In the genomic region with DNA sequence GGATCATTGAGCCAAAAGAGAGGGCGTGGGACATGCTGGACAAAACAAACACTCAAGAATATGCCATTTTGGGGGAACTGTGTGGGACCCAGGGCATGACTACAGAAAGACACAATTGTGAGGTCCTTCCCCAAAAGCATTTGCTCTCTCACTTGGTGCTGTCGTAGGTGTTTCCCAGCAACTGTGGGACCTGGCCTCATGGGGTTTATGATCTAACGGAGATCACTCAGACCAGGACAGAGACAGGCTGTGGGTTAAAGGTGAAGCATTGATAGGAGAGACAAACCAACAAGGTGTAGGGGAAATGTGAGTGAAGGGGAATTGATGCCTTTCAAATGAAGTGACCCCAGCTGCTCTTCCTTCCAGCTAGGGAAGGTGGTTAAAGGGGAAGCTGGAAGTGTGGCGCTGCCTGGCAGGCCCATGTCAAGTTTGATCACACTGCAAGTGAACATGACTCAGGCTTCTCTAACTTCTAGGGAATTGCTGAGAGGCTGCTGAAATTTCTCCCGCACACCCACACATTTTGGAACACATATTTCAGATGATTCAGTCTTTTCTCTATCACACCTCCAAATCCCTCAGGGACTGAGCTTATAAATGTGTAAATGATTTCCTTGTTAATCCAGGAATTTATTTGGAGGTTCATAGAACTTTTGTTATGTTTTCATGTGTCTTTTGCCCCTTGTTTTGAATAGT, we compare ENCODE assay signal across 14 cellular contexts. TPM values are rescaled to one million over a fixed set of nuclear protein-coding genes. Genes with fewer than 3 reads are reported as not detected.
A peak's percentile ranks its signal among the peaks of the same experiment; 100 is the strongest.
DNase-seq lines count a peak whose midpoint lies in the region; ATAC-seq and TF ChIP-seq lines count a peak whose summit lies in the region.
"Had no signal": no experiment of that assay in that cellular context is flagged by ENCODE, and none has a peak within 500 bp of the region (broad histone marks: within the 10 kb centered on the region; RNA-seq: fewer than 3 reads in every experiment).

No MANE protein-coding gene starts in this region.

- TF ChIP-seq CTCF in CD4-positive, alpha-beta T cell (IDR thresholded peaks at IDR 0.05) = no peak
- TF ChIP-seq CTCF in chondrocyte (IDR thresholded peaks at IDR 0.05) = no peak

- H3K9me3 ChIP-seq in CD4-positive, alpha-beta T cell (ENCODE audit: control insufficient read depth, low read length) = no peaks in the 10 kb centered on the region
- peaks cover 6% of the 10 kb centered on the region for H3K9me3 ChIP-seq in MG63

- H3K4me1 Mint-ChIP-seq in CD4-positive, alpha-beta T cell (ENCODE audit: low read depth) = peaks cover 43% of the 10 kb centered on the region
- peaks cover 36% of the 10 kb centered on the region for H3K4me1 Mint-ChIP-seq in chondrocyte (ENCODE audit: low read depth)
- peaks cover 28 to 53% (median 47%) of the 10 kb centered on the region in 4 donors for H3K4me1 Mint-ChIP-seq in naive thymus-derived CD8-positive, alpha-beta T cell
- H3K4me1 Mint-ChIP-seq: GM23338 had no signal

- no peak overlapping the region for H3K4me3 ChIP-seq in MG63
- H3K4me3 ChIP-seq: GM23338 had no signal

- ATAC-seq in CD4-positive, alpha-beta T cell (ENCODE audit: poor library complexity) = no peak
- ATAC-seq in naive thymus-derived CD8-positive, alpha-beta T cell = no peak
- ATAC-seq in GM18502 (IDR thresholded peaks at IDR 0.05; ENCODE audit: poor library complexity, unreplicated experiment) = no peak
- no peak for ATAC-seq in HG03175 (IDR thresholded peaks at IDR 0.05; ENCODE audit: unreplicated experiment)
- no peak for ATAC-seq in Right ventricle myocardium inferior
- ATAC-seq: GM23338 had no signal

- H3K9me3 Mint-ChIP-seq in CD4-positive, alpha-beta T cell = no peaks in the 10 kb centered on the region
- H3K9me3 Mint-ChIP-seq in chondrocyte (ENCODE audit: low read depth) = peaks cover 5% of the 10 kb centered on the region
- H3K9me3 Mint-ChIP-seq in naive thymus-derived CD8-positive, alpha-beta T cell = peaks cover 0 to 5% (median 2%) of the 10 kb centered on the region in 9 donors

- H3K36me3 Mint-ChIP-seq in CD4-positive, alpha-beta T cell (ENCODE audit: low read depth) = peaks cover 76% of the 10 kb centered on the region
- peaks cover 26% of the 10 kb centered on the region for H3K36me3 Mint-ChIP-seq in chondrocyte (ENCODE audit: low read depth)
- H3K36me3 Mint-ChIP-seq in naive thymus-derived CD8-positive, alpha-beta T cell = peaks cover 12 to 60% (median 19%) of the 10 kb centered on the region in 3 donors

- no peaks in the 10 kb centered on the region for H3K27me3 ChIP-seq in CD4-positive, alpha-beta T cell (ENCODE audit: control insufficient read depth, insufficient read depth, low read length)
- H3K27me3 ChIP-seq in MG63 = no peaks in the 10 kb centered on the region

- H3K4me3 Mint-ChIP-seq in CD4-positive, alpha-beta T cell = no peak overlapping the region
- no peak overlapping the region for H3K4me3 Mint-ChIP-seq in chondrocyte (ENCODE audit: unreplicated experiment)
- no peak overlapping the region for H3K4me3 Mint-ChIP-seq in naive thymus-derived CD8-positive, alpha-beta T cell
- H3K4me3 Mint-ChIP-seq: GM23338 had no signal

- peak overlapping the region; percentile 76 for H3K27ac Mint-ChIP-seq in CD4-positive, alpha-beta T cell
- H3K27ac Mint-ChIP-seq in chondrocyte (ENCODE audit: unreplicated experiment) = peak overlapping the region; percentile 68
- H3K27ac Mint-ChIP-seq in naive thymus-derived CD8-positive, alpha-beta T cell = peak overlapping the region in 7 of 10 donors; percentile 28 to 91 (median 56)
- H3K27ac Mint-ChIP-seq: GM23338 had no signal

- no peak for DNase-seq in CD4-positive, alpha-beta T cell
- DNase-seq in MG63 = peak; percentile 54
- no peak for DNase-seq in chondrocyte (ENCODE audit: low spot score)
- DNase-seq in naive thymus-derived CD8-positive, alpha-beta T cell = no peak
- DNase-seq in Right ventricle myocardium inferior (ENCODE audit: missing footprints) = no peak
- DNase-seq in activated CD4-positive, alpha-beta T cell treated with anti-CD3 and anti-CD28 coated beads, Interleukin-2, amount 50 U/mL, for 1 hour = no peak
- DNase-seq: Calu3; NCI-H1105 treated with DMSO at 0.1 percent for 48 hours; NCI-H524; stimulated activated CD4-positive, alpha-beta T cell treated with anti-CD3 and anti-CD28 coated beads, Interleukin-4, amount 100 ng/mL, for 1 hour had no signal

- no peaks in the 10 kb centered on the region for H3K27me3 Mint-ChIP-seq in CD4-positive, alpha-beta T cell
- H3K27me3 Mint-ChIP-seq in chondrocyte (ENCODE audit: low read depth) = no peaks in the 10 kb centered on the region
- no peaks in the 10 kb centered on the region for H3K27me3 Mint-ChIP-seq in naive thymus-derived CD8-positive, alpha-beta T cell

- intact Hi-C loops in CD4-positive, alpha-beta T cell (cut with DNase I, micrococcal nuclease) = loop anchor here in 1 of 2 experiments (5.0 kb wide), 1 partner anchor 1520 kb away; no protein-coding TSS in a partner anchor
- intact Hi-C loops in Right ventricle myocardium inferior (cut with DNase I) = no loop called here

- H3K27ac ChIP-seq in CD4-positive, alpha-beta T cell (ENCODE audit: low read depth, low read length) = no peak overlapping the region
- H3K27ac ChIP-seq: epithelial cell of prostate had no signal

- POLR2A ChIA-PET in CD4-positive, alpha-beta T cell (lab: Charles Lee) = interaction anchor here (1.0 kb wide), 1 partner anchor 31 kb away, joined by 3 read pairs; a partner anchor contains a TSS
- POLR2A ChIA-PET in naive thymus-derived CD8-positive, alpha-beta T cell (lab: Charles Lee) = no interaction called here

- CTCF ChIA-PET in CD4-positive, alpha-beta T cell (lab: Charles Lee) = interaction anchor here (3.1 kb wide), 1 partner anchor 33 kb away, joined by 13 read pairs; no protein-coding TSS in a partner anchor

- H3K36me3 ChIP-seq in MG63 = peaks cover 31% of the 10 kb centered on the region

RNA-seq across cellular contexts. Expression of a gene that starts 30.2 kb away (rescaled TPM):
- 10 to 100 TPM; 21.9 to 23.2 TPM for total RNA-seq in CD4-positive, alpha-beta T cell
- total RNA-seq in MG63 (2014; rRNA removed; shearing (Covaris generic); ENCODE audit: low replicate concordance) = 5.8 and 22.9 TPM in 2 replicates
- 52.9 to 58.7 TPM (median 57.4 TPM) in 3 replicates for total RNA-seq in chondrocyte
- total RNA-seq in naive thymus-derived CD8-positive, alpha-beta T cell = 10 to 100 TPM; 72.4 to 74.3 TPM
- polyA plus RNA-seq in naive thymus-derived CD8-positive, alpha-beta T cell = 10 to 100 TPM; 18.2 to 32.5 (median 18.5) TPM
- 2.1 TPM for total RNA-seq in Right ventricle myocardium inferior
